In genomic region chr1:182608850-182609610, GRCh38 we compare ENCODE assay signal across 16 cellular contexts. TPM values are rescaled to one million over a fixed set of nuclear protein-coding genes. Genes with fewer than 3 reads are reported as not detected.
DNase-seq lines count a peak whose midpoint lies in the region; ATAC-seq and TF ChIP-seq lines count a peak whose summit lies in the region.
"Had no signal": no experiment of that assay in that cellular context is flagged by ENCODE, and none has a peak within 500 bp of the region (broad histone marks: within the 10 kb centered on the region; RNA-seq: fewer than 3 reads in every experiment).

No MANE protein-coding gene starts in this region.

- H2BK5ac ChIP-seq in trophoblast cell (ENCODE audit: low read depth, low read length, poor library complexity): peak overlapping the region; percentile 67

- H3K36me3 Mint-ChIP-seq in mesothelial cell of epicardium (no peaks in the 10 kb centered on the region), T-helper 17 cell (ENCODE audit: low read depth) (no peaks in the 10 kb centered on the region)
- H3K36me3 Mint-ChIP-seq: naive B cell; stimulated activated memory B cell treated with anti-CD40 and anti-IgM and Interleukin-4, amounts not matched to agents 10 μg/mL and 1 μg/mL and 100 μg/mL, for 72 hours had no signal

- H3K79me2 ChIP-seq in trophoblast cell (ENCODE audit: control insufficient read depth, insufficient read depth, low read length, poor library complexity): peaks cover 2% of the 10 kb centered on the region

- peak; percentile 48 for DNase-seq in activated CD8-positive, alpha-beta memory T cell treated with anti-CD3 and anti-CD28 coated beads, Interleukin-2, amount 50 U/mL, for 48 hours
- no peak for DNase-seq in activated CD8-positive, alpha-beta memory T cell treated with anti-CD3 and anti-CD28 coated beads, Interleukin-2, amount 50 U/mL, for 4 hours
- DNase-seq in HT1080 (ENCODE audit: low read depth): peak; percentile 49
- peak; percentile 22 to 63 for DNase-seq in trophoblast cell
- no peak for DNase-seq in mesothelial cell of epicardium (ENCODE audit: low spot score in 2 of 2, unreplicated experiment in 2 of 2)
- DNase-seq in T-helper 1 cell: no peak
- no peak for DNase-seq in T-helper 17 cell
- DNase-seq: adrenal gland; AML-193; naive B cell; NCI-H1048; NCI-H774; Right ventricle myocardium superior; stimulated activated CD4-positive, alpha-beta T cell treated with anti-CD3 and anti-CD28 coated beads, Interleukin-4, amount 100 ng/mL, for 1 hour had no signal

- peak overlapping the region; percentile 86 for H4K91ac ChIP-seq in trophoblast cell (ENCODE audit: low read depth, low read length)

- peak overlapping the region; percentile 63 for H2BK12ac ChIP-seq in trophoblast cell (ENCODE audit: low read length)

- H2AFZ ChIP-seq in trophoblast cell (ENCODE audit: insufficient read depth, low read length, poor library complexity): peak overlapping the region; percentile 66

- H3K27me3 Mint-ChIP-seq in mesothelial cell of epicardium (ENCODE audit: low read depth): peaks cover 17% of the 10 kb centered on the region
- H3K27me3 Mint-ChIP-seq in T-helper 17 cell: peaks cover 40% of the 10 kb centered on the region

- H3K4me1 Mint-ChIP-seq in mesothelial cell of epicardium (peaks cover 20% of the 10 kb centered on the region), T-helper 17 cell (peaks cover 16% of the 10 kb centered on the region)

- no peak for ATAC-seq in T-helper 17 cell
- ATAC-seq: stimulated activated memory B cell treated with anti-CD40 and anti-IgM and Interleukin-4, amounts not matched to agents 10 μg/mL and 1 μg/mL and 100 μg/mL, for 72 hours had no signal

- H3K14ac ChIP-seq in trophoblast cell (ENCODE audit: low read length): peak overlapping the region; percentile 76

- no peaks in the 10 kb centered on the region for H3K36me3 ChIP-seq in duodenal mucosa (ENCODE audit: control insufficient read depth in 1 of 2, insufficient read depth in 2 of 2, low read length in 2 of 2)
- no peaks in the 10 kb centered on the region for H3K36me3 ChIP-seq in trophoblast cell (ENCODE audit: control insufficient read depth in 1 of 2, insufficient read depth in 2 of 2, low read length in 2 of 2)
- H3K36me3 ChIP-seq: adrenal gland had no signal

- H3K9ac ChIP-seq in duodenal mucosa (ENCODE audit: low read depth in 1 of 2, low read length in 2 of 2): no peak overlapping the region
- H3K9ac ChIP-seq in trophoblast cell (ENCODE audit: low read length): no peak overlapping the region

- H3K4ac ChIP-seq in trophoblast cell (ENCODE audit: low read depth, low read length): no peak overlapping the region

- peaks cover 5 to 9% of the 10 kb centered on the region in 2 donors for H3K27me3 ChIP-seq in duodenal mucosa (ENCODE audit: control insufficient read depth in 1 of 2, insufficient read depth in 2 of 2, low read length in 2 of 2)
- no peaks in the 10 kb centered on the region for H3K27me3 ChIP-seq in trophoblast cell (ENCODE audit: insufficient read depth, low read length)
- H3K27me3 ChIP-seq: adrenal gland had no signal

- H3K9me3 ChIP-seq in duodenal mucosa (ENCODE audit: control insufficient read depth in 1 of 2, low read length in 2 of 2) (no peaks in the 10 kb centered on the region), trophoblast cell (ENCODE audit: insufficient read depth, low read depth, low read length) (no peaks in the 10 kb centered on the region), T-helper 17 cell (ENCODE audit: control insufficient read depth, low read length, poor library complexity, severe bottlenecking) (no peaks in the 10 kb centered on the region)
- H3K9me3 ChIP-seq: adrenal gland had no signal

- peak overlapping the region; percentile 50 for H4K8ac ChIP-seq in trophoblast cell (ENCODE audit: low read depth, low read length)

- no peak overlapping the region for H3K4me3 Mint-ChIP-seq in mesothelial cell of epicardium
- H3K4me3 Mint-ChIP-seq in T-helper 17 cell: no peak overlapping the region
- H3K4me3 Mint-ChIP-seq: stimulated activated memory B cell treated with anti-CD40 and anti-IgM and Interleukin-4, amounts not matched to agents 10 μg/mL and 1 μg/mL and 100 μg/mL, for 72 hours had no signal

- peaks cover 19% of the 10 kb centered on the region for H3K79me1 ChIP-seq in trophoblast cell (ENCODE audit: low read length)

- TF ChIP-seq CTCF in mesothelial cell of epicardium (IDR thresholded peaks at IDR 0.05; ENCODE audit: unreplicated experiment): no peak

- WGBS in trophoblast cell (ENCODE audit: extremely low coverage, insufficient coverage, insufficient read length): no CpG with 5 or more reads among the region's 8 CpGs

- no peak overlapping the region for H3K4me2 ChIP-seq in trophoblast cell (ENCODE audit: low read length)

- H3K18ac ChIP-seq in trophoblast cell (ENCODE audit: low read length): peak overlapping the region; percentile 54

- peak overlapping the region; percentile 59 for H2AK5ac ChIP-seq in trophoblast cell (ENCODE audit: low read length)

- peak overlapping the region; percentile 70 for H2BK120ac ChIP-seq in trophoblast cell (ENCODE audit: insufficient read depth, low read length, poor library complexity)

- H3K27ac ChIP-seq in duodenal mucosa (ENCODE audit: low read depth, low read length) (peak overlapping the region; percentile 13), trophoblast cell (ENCODE audit: low read depth, low read length) (no peak overlapping the region)
- H3K27ac ChIP-seq: adrenal gland had no signal

- H3K27ac Mint-ChIP-seq in mesothelial cell of epicardium (no peak overlapping the region), T-helper 17 cell (no peak overlapping the region)
- H3K27ac Mint-ChIP-seq: stimulated activated memory B cell treated with anti-CD40 and anti-IgM and Interleukin-4, amounts not matched to agents 10 μg/mL and 1 μg/mL and 100 μg/mL, for 72 hours had no signal

- no peak overlapping the region for H3K23ac ChIP-seq in trophoblast cell (ENCODE audit: low read length)

- no peak overlapping the region for H3K4me3 ChIP-seq in duodenal mucosa (ENCODE audit: low read depth in 1 of 2, low read length in 2 of 2)
- H3K4me3 ChIP-seq in trophoblast cell (ENCODE audit: low read depth, low read length): no peak overlapping the region
- H3K4me3 ChIP-seq: adrenal gland had no signal

- peaks cover 4 to 9% of the 10 kb centered on the region in 2 donors for H3K4me1 ChIP-seq in duodenal mucosa (ENCODE audit: control insufficient read depth in 1 of 2, insufficient read depth in 2 of 2, low read length in 2 of 2)
- H3K4me1 ChIP-seq in trophoblast cell (ENCODE audit: control insufficient read depth in 1 of 2, insufficient read depth in 2 of 2, low read length in 2 of 2): peaks cover 21 to 24% of the 10 kb centered on the region in 2 experiments

- H4K12ac ChIP-seq in trophoblast cell (ENCODE audit: low read depth, low read length): peak overlapping the region; percentile 27

- H3K9me3 Mint-ChIP-seq in mesothelial cell of epicardium: no peaks in the 10 kb centered on the region
- H3K9me3 Mint-ChIP-seq: naive B cell; stimulated activated memory B cell treated with anti-CD40 and anti-IgM and Interleukin-4, amounts not matched to agents 10 μg/mL and 1 μg/mL and 100 μg/mL, for 72 hours had no signal

RNA-seq across cellular contexts. Expression of gene RGS16, which starts 4.8 kb away (rescaled TPM):
- not detected in 2 replicates for total RNA-seq in HT1080 (2014; rRNA removed; shearing (Covaris generic))
- polyA plus RNA-seq in HT1080 (2015; cell fraction: cytosol; rRNA removed): not detected in 2 replicates
- 0.06 TPM in 1 of 2 replicates, not detected in the other for polyA plus RNA-seq in HT1080 (2015; cell fraction: nucleus; rRNA removed)
- polyA plus RNA-seq in trophoblast cell (2013): 138 and 141 TPM in 2 replicates
- total RNA-seq in mesothelial cell of epicardium (0.55 to 0.99 TPM (median 0.74 TPM) in 3 replicates), T-helper 17 cell (10 to 100 TPM; 23.4 to 23.5 TPM)

RNA-seq across cellular contexts. Expression of gene RNASEL, which starts 20.0 kb away (rescaled TPM):
- total RNA-seq in HT1080 (2014; rRNA removed; shearing (Covaris generic)): 3.2 and 3.5 TPM in 2 replicates
- polyA plus RNA-seq in HT1080 (2015; cell fraction: cytosol; rRNA removed): 1.9 and 2.4 TPM in 2 replicates
- 10.9 and 11.1 TPM in 2 replicates for polyA plus RNA-seq in HT1080 (2015; cell fraction: nucleus; rRNA removed)
- 1.2 and 1.4 TPM in 2 replicates for polyA plus RNA-seq in trophoblast cell (2013)
- 4.5 to 5.6 TPM (median 4.6 TPM) in 3 replicates for total RNA-seq in mesothelial cell of epicardium
- total RNA-seq in T-helper 17 cell: 1 to 10 TPM; 4.3 to 7.4 TPM

Comparison
In these comparisons a context has a peak if more than half of its experiments do, and no peak if none do; other contexts are left out.
1. DNase-seq: peak in activated CD8-positive, alpha-beta memory T cell treated with anti-CD3 and anti-CD28 coated beads, Interleukin-2, amount 50 U/mL, for 48 hours (single experiment), HT1080 (single experiment) and trophoblast cell (2 of 2); none in activated CD8-positive, alpha-beta memory T cell treated with anti-CD3 and anti-CD28 coated beads, Interleukin-2, amount 50 U/mL, for 4 hours (single experiment), mesothelial cell of epicardium (0 of 2), T-helper 1 cell (0 of 5) and T-helper 17 cell (0 of 3).
2. RNA of gene RGS16, which starts 4.8 kb away (total RNA-seq): 23.4 to 23.5 TPM in T-helper 17 cell; 0.55 to 0.99 TPM in mesothelial cell of epicardium and not detected in HT1080; every median in the first group is over 10 times any median in the second.